Comparison of ENCODE assay signal across 1 cellular context in the genomic region with DNA sequence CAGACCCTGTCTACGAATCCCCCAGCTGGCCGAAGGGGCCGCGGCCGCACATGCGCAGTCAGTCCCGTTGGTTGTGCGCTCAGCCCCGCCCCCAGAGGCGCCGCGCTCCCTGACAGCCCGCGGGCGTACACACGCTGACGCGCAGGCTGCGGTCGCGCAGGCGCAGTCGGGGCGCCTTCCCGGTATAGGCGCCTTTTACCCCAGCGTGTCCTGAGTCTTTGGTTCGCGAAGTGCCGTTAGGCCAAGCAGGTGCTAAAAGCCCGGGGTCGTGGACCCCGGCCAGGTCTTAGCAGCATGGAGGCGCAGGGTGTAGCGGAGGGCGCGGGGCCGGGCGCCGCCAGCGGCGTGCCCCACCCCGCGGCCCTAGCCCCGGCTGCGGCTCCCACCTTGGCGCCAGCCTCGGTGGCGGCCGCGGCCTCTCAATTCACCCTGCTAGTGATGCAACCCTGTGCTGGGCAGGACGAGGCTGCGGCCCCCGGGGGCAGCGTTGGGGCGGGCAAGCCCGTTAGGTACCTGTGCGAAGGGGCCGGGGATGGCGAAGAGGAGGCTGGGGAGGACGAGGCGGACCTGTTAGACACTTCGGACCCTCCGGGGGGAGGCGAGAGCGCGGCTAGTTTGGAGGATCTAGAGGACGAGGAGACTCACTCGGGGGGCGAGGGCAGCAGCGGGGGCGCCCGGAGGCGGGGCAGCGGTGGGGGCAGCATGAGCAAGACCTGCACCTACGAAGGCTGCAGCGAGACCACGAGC.
TF ChIP-seq lines count a peak whose summit lies in the region.

A gene with protein sequence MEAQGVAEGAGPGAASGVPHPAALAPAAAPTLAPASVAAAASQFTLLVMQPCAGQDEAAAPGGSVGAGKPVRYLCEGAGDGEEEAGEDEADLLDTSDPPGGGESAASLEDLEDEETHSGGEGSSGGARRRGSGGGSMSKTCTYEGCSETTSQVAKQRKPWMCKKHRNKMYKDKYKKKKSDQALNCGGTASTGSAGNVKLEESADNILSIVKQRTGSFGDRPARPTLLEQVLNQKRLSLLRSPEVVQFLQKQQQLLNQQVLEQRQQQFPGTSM (plus strand): TSS at position 159 of the 747 bp plus-strand sequence. CDS start 136 bp downstream, at position 295.

TF ChIP-seq in K562, 482 proteins besides CTCF, POLR2A, EP300 and RAD21 (continued from another document and continues in another):
- peak; percentile 81 for TF ChIP-seq MEIS2 (IDR thresholded peaks at IDR 0.05; ENCODE audit: partially characterized antibody)
- TF ChIP-seq, protein P1, sequence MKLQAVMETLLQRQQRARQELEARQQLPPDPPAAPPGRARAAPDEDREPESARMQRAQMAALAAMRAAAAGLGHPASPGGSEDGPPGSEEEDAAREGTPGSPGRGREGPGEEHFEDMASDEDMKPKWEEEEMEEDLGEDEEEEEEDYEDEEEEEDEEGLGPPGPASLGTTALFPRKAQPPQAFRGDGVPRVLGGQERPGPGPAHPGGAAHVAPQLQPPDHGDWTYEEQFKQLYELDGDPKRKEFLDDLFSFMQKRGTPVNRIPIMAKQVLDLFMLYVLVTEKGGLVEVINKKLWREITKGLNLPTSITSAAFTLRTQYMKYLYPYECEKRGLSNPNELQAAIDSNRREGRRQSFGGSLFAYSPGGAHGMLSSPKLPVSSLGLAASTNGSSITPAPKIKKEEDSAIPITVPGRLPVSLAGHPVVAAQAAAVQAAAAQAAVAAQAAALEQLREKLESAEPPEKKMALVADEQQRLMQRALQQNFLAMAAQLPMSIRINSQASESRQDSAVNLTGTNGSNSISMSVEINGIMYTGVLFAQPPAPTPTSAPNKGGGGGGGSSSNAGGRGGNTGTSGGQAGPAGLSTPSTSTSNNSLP (IDR thresholded peaks at IDR 0.05; ENCODE audit: borderline replicate concordance, low read depth, low read length), result no peak
- TF ChIP-seq PTTG1 (tag; IDR thresholded peaks at IDR 0.05; ENCODE audit: low read depth), result no peak
- no peak for TF ChIP-seq KLF16 (IDR thresholded peaks at IDR 0.05)
- no peak for TF ChIP-seq MEF2A (IDR thresholded peaks at IDR 0.05; ENCODE audit: control insufficient read depth, low read depth, low read length)
- TF ChIP-seq ETV5 (CRISPR knock-in tag; IDR thresholded peaks at IDR 0.05; ENCODE audit: low read depth), result no peak
- TF ChIP-seq HMG20B (CRISPR knock-in tag; IDR thresholded peaks at IDR 0.05), result no peak
- TF ChIP-seq, protein P2, sequence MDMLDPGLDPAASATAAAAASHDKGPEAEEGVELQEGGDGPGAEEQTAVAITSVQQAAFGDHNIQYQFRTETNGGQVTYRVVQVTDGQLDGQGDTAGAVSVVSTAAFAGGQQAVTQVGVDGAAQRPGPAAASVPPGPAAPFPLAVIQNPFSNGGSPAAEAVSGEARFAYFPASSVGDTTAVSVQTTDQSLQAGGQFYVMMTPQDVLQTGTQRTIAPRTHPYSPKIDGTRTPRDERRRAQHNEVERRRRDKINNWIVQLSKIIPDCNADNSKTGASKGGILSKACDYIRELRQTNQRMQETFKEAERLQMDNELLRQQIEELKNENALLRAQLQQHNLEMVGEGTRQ (CRISPR knock-in tag; IDR thresholded peaks at IDR 0.05), result no peak
- TF ChIP-seq RNF2 (IDR thresholded peaks at IDR 0.05), result no peak
- no peak for TF ChIP-seq TBP (optimal IDR thresholded peaks at IDR 0.05; ENCODE audit: low read depth, low read length)
- no peak for TF ChIP-seq ZNF431 (CRISPR knock-in tag; IDR thresholded peaks at IDR 0.05)
- TF ChIP-seq, protein P3, sequence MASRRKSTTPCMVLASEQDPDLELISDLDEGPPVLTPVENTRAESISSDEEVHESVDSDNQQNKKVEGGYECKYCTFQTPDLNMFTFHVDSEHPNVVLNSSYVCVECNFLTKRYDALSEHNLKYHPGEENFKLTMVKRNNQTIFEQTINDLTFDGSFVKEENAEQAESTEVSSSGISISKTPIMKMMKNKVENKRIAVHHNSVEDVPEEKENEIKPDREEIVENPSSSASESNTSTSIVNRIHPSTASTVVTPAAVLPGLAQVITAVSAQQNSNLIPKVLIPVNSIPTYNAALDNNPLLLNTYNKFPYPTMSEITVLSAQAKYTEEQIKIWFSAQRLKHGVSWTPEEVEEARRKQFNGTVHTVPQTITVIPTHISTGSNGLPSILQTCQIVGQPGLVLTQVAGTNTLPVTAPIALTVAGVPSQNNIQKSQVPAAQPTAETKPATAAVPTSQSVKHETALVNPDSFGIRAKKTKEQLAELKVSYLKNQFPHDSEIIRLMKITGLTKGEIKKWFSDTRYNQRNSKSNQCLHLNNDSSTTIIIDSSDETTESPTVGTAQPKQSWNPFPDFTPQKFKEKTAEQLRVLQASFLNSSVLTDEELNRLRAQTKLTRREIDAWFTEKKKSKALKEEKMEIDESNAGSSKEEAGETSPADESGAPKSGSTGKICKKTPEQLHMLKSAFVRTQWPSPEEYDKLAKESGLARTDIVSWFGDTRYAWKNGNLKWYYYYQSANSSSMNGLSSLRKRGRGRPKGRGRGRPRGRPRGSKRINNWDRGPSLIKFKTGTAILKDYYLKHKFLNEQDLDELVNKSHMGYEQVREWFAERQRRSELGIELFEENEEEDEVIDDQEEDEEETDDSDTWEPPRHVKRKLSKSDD (conservative IDR thresholded peaks at IDR 0.05; ENCODE audit: low read length), result no peak
- TF ChIP-seq, protein P4, sequence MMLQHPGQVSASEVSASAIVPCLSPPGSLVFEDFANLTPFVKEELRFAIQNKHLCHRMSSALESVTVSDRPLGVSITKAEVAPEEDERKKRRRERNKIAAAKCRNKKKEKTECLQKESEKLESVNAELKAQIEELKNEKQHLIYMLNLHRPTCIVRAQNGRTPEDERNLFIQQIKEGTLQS (IDR thresholded peaks at IDR 0.05), result peak; percentile 30; the same call in 1 of the 2 replicates
- TF ChIP-seq, protein P4 (CRISPR knock-in tag; conservative IDR thresholded peaks at IDR 0.05), result no peak
- TF ChIP-seq ZNF175 (CRISPR knock-in tag; IDR thresholded peaks at IDR 0.05; ENCODE audit: low read depth), result no peak
- TF ChIP-seq PRPF4 (IDR thresholded peaks at IDR 0.05; ENCODE audit: insufficient read depth, low read depth, low read length, poor library complexity, severe bottlenecking), result no peak
- TF ChIP-seq ZSCAN32 (CRISPR knock-in tag; IDR thresholded peaks at IDR 0.05), result no peak
- TF ChIP-seq, protein P5, sequence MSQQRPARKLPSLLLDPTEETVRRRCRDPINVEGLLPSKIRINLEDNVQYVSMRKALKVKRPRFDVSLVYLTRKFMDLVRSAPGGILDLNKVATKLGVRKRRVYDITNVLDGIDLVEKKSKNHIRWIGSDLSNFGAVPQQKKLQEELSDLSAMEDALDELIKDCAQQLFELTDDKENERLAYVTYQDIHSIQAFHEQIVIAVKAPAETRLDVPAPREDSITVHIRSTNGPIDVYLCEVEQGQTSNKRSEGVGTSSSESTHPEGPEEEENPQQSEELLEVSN (IDR thresholded peaks at IDR 0.05; ENCODE audit: borderline replicate concordance in 1 of 2, extremely low read depth in 1 of 2, insufficient read depth in 1 of 2, insufficient read length in 1 of 2, low read depth in 1 of 2, low read length in 1 of 2, poor library complexity in 1 of 2, severe bottlenecking in 1 of 2), result peak; percentile 53 to 72
- peak; percentile 78 for TF ChIP-seq RBFOX2 (IDR thresholded peaks at IDR 0.05; ENCODE audit: low read depth, low read length)
- TF ChIP-seq, protein P6, sequence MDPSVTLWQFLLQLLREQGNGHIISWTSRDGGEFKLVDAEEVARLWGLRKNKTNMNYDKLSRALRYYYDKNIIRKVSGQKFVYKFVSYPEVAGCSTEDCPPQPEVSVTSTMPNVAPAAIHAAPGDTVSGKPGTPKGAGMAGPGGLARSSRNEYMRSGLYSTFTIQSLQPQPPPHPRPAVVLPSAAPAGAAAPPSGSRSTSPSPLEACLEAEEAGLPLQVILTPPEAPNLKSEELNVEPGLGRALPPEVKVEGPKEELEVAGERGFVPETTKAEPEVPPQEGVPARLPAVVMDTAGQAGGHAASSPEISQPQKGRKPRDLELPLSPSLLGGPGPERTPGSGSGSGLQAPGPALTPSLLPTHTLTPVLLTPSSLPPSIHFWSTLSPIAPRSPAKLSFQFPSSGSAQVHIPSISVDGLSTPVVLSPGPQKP (CRISPR knock-in tag; IDR thresholded peaks at IDR 0.05), result no peak
- TF ChIP-seq, protein P7, sequence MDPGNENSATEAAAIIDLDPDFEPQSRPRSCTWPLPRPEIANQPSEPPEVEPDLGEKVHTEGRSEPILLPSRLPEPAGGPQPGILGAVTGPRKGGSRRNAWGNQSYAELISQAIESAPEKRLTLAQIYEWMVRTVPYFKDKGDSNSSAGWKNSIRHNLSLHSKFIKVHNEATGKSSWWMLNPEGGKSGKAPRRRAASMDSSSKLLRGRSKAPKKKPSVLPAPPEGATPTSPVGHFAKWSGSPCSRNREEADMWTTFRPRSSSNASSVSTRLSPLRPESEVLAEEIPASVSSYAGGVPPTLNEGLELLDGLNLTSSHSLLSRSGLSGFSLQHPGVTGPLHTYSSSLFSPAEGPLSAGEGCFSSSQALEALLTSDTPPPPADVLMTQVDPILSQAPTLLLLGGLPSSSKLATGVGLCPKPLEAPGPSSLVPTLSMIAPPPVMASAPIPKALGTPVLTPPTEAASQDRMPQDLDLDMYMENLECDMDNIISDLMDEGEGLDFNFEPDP (CRISPR knock-in tag; IDR thresholded peaks at IDR 0.05), result no peak
- TF ChIP-seq TGIF2 (CRISPR knock-in tag; IDR thresholded peaks at IDR 0.05), result no peak
- TF ChIP-seq HLTF (IDR thresholded peaks at IDR 0.05), result no peak
- TF ChIP-seq, protein P8, sequence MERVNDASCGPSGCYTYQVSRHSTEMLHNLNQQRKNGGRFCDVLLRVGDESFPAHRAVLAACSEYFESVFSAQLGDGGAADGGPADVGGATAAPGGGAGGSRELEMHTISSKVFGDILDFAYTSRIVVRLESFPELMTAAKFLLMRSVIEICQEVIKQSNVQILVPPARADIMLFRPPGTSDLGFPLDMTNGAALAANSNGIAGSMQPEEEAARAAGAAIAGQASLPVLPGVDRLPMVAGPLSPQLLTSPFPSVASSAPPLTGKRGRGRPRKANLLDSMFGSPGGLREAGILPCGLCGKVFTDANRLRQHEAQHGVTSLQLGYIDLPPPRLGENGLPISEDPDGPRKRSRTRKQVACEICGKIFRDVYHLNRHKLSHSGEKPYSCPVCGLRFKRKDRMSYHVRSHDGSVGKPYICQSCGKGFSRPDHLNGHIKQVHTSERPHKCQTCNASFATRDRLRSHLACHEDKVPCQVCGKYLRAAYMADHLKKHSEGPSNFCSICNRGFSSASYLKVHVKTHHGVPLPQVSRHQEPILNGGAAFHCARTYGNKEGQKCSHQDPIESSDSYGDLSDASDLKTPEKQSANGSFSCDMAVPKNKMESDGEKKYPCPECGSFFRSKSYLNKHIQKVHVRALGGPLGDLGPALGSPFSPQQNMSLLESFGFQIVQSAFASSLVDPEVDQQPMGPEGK (CRISPR knock-in tag; IDR thresholded peaks at IDR 0.05; ENCODE audit: borderline replicate concordance), result no peak
- TF ChIP-seq MYC (IDR thresholded peaks at IDR 0.05; ENCODE audit: low read depth, low read length), result peak; percentile 17; the same call in 1 of the 2 replicates
- no peak for TF ChIP-seq MYC (CRISPR knock-in tag; IDR thresholded peaks at IDR 0.05; ENCODE audit: borderline replicate concordance, low read depth)
- no peak for TF ChIP-seq NELFE (IDR thresholded peaks at IDR 0.05; ENCODE audit: insufficient read depth, insufficient read length)
- TF ChIP-seq RBBP5 (IDR thresholded peaks at IDR 0.05; ENCODE audit: borderline replicate concordance, insufficient read depth, low read length, poor library complexity, severe bottlenecking), result peak; percentile 73
- no peak for TF ChIP-seq GATA2 (CRISPR knock-in tag; IDR thresholded peaks at IDR 0.05)
- TF ChIP-seq, protein P9, sequence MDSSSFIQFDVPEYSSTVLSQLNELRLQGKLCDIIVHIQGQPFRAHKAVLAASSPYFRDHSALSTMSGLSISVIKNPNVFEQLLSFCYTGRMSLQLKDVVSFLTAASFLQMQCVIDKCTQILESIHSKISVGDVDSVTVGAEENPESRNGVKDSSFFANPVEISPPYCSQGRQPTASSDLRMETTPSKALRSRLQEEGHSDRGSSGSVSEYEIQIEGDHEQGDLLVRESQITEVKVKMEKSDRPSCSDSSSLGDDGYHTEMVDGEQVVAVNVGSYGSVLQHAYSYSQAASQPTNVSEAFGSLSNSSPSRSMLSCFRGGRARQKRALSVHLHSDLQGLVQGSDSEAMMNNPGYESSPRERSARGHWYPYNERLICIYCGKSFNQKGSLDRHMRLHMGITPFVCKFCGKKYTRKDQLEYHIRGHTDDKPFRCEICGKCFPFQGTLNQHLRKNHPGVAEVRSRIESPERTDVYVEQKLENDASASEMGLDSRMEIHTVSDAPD (CRISPR knock-in tag; IDR thresholded peaks at IDR 0.05), result no peak
- TF ChIP-seq NRF1 (conservative IDR thresholded peaks at IDR 0.05 in 1 of 2, IDR thresholded peaks at IDR 0.05 in 1 of 2), result peak; percentile 94 to 95
- TF ChIP-seq, protein P10, sequence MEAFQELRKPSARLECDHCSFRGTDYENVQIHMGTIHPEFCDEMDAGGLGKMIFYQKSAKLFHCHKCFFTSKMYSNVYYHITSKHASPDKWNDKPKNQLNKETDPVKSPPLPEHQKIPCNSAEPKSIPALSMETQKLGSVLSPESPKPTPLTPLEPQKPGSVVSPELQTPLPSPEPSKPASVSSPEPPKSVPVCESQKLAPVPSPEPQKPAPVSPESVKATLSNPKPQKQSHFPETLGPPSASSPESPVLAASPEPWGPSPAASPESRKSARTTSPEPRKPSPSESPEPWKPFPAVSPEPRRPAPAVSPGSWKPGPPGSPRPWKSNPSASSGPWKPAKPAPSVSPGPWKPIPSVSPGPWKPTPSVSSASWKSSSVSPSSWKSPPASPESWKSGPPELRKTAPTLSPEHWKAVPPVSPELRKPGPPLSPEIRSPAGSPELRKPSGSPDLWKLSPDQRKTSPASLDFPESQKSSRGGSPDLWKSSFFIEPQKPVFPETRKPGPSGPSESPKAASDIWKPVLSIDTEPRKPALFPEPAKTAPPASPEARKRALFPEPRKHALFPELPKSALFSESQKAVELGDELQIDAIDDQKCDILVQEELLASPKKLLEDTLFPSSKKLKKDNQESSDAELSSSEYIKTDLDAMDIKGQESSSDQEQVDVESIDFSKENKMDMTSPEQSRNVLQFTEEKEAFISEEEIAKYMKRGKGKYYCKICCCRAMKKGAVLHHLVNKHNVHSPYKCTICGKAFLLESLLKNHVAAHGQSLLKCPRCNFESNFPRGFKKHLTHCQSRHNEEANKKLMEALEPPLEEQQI (IDR thresholded peaks at IDR 0.05), result no peak
- TF ChIP-seq SMAD4 (CRISPR knock-in tag; conservative IDR thresholded peaks at IDR 0.05), result 0 out of 2 replicates have a peak, but pooled peaks have one; percentile 43
- TF ChIP-seq, protein P11, sequence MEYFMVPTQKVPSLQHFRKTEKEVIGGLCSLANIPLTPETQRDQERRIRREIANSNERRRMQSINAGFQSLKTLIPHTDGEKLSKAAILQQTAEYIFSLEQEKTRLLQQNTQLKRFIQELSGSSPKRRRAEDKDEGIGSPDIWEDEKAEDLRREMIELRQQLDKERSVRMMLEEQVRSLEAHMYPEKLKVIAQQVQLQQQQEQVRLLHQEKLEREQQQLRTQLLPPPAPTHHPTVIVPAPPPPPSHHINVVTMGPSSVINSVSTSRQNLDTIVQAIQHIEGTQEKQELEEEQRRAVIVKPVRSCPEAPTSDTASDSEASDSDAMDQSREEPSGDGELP (CRISPR knock-in tag; IDR thresholded peaks at IDR 0.05; ENCODE audit: borderline replicate concordance), result peak; percentile 82
- no peak for TF ChIP-seq IFI16 (CRISPR knock-in tag; IDR thresholded peaks at IDR 0.05)
- no peak for TF ChIP-seq CBX5 (IDR thresholded peaks at IDR 0.05; ENCODE audit: borderline replicate concordance, low read depth)
- TF ChIP-seq POLR2G (IDR thresholded peaks at IDR 0.05; ENCODE audit: low read depth, low read length), result peak; percentile 75
- no peak for TF ChIP-seq ZZZ3 (IDR thresholded peaks at IDR 0.05)
- TF ChIP-seq NCOA2 (IDR thresholded peaks at IDR 0.05; ENCODE audit: partially characterized antibody in 2 of 2), result no peak
- TF ChIP-seq KDM2B (CRISPR knock-in tag; IDR thresholded peaks at IDR 0.05), result no peak
